Comparison of ENCODE assay signal across 20 cellular contexts in genomic region chr4:145315828-145316227, GRCh38.
DNase-seq lines count a peak whose midpoint lies in the region; ATAC-seq and TF ChIP-seq lines count a peak whose summit lies in the region.
"Had no signal": no experiment of that assay in that cellular context is flagged by ENCODE, and none has a peak within 500 bp of the region (broad histone marks: within the 10 kb centered on the region; RNA-seq: fewer than 3 reads in every experiment).

No MANE protein-coding gene starts in this region.

- H3K4me3 ChIP-seq in AG10803 (ENCODE audit: low read length) = no peak overlapping the region
- no peak overlapping the region for H3K4me3 ChIP-seq in HFF-Myc (replicated peaks; ENCODE audit: low read depth, low read length)
- H3K4me3 ChIP-seq in foreskin fibroblast (ENCODE audit: low read depth in 1 of 2, low read length in 2 of 2) = no peak overlapping the region
- H3K4me3 ChIP-seq in lower lobe of right lung = no peak overlapping the region
- H3K4me3 ChIP-seq in transverse colon = no peak overlapping the region
- H3K4me3 ChIP-seq: HAP-1, SJCRH30 had no signal

- DNase-seq in AG10803 (ENCODE audit: low read depth) = peak; percentile 98
- peak; percentile 93 for DNase-seq in HFF-Myc (ENCODE audit: extremely low read depth, low read depth)
- DNase-seq in dedifferentiated amniotic fluid mesenchymal stem cell (ENCODE audit: extremely low spot score) = peak; percentile 64
- peak; percentile 74 to 89 for DNase-seq in foreskin fibroblast
- no peak for DNase-seq in lower lobe of right lung
- DNase-seq in Kasumi-1 (lab: John Stamatoyannopoulos, UW) = no peak
- DNase-seq in transverse colon = no peak
- DNase-seq: ACHN, DMS 273 treated with DMSO at 0.1 percent for 48 hours, EL, KG1, NCI-H1436 treated with DMSO at 0.1 percent for 48 hours, NCI-H2029 treated with DMSO at 0.1 percent for 48 hours, NCI-H510A, NCI-H774, PC-3, SJCRH30, T-cell had no signal

- no peak for TF ChIP-seq EP300 in transverse colon (IDR thresholded peaks at IDR 0.05; ENCODE audit: low read depth)

- TF ChIP-seq CTCF in AG10803 (conservative IDR thresholded peaks at IDR 0.05; ENCODE audit: low read length) (no peak), HFF-Myc (IDR thresholded peaks at IDR 0.05; ENCODE audit: low read depth, low read length, missing control alignments) (no peak), foreskin fibroblast (IDR thresholded peaks at IDR 0.05; ENCODE audit: low read depth, low read length) (no peak), lower lobe of right lung (IDR thresholded peaks at IDR 0.05) (no peak), transverse colon (IDR thresholded peaks at IDR 0.05) (no peak)

- H3K27me3 ChIP-seq in lower lobe of right lung (ENCODE audit: low read depth) (no peaks in the 10 kb centered on the region), transverse colon (no peaks in the 10 kb centered on the region)
- H3K27me3 ChIP-seq: SJCRH30 had no signal

- intact Hi-C loops in lower lobe of right lung (cut with DNase I) = no loop called here
- intact Hi-C loops in transverse colon (cut with DNase I; ENCODE audit: low total_unique reads) = no loop called here

- H3K27ac ChIP-seq in lower lobe of right lung = no peak overlapping the region
- H3K27ac ChIP-seq in transverse colon = no peak overlapping the region
- H3K27ac ChIP-seq: SJCRH30 had no signal

- H3K4me1 ChIP-seq in lower lobe of right lung (no peaks in the 10 kb centered on the region), transverse colon (peaks cover 0 to 7% (median 0%) of the 10 kb centered on the region in 4 donors)
- H3K4me1 ChIP-seq: HAP-1, SJCRH30 had no signal

- H3K9me3 ChIP-seq in lower lobe of right lung = peaks cover 5% of the 10 kb centered on the region
- H3K9me3 ChIP-seq in transverse colon = no peaks in the 10 kb centered on the region
- H3K9me3 ChIP-seq: HAP-1, SJCRH30 had no signal

- ATAC-seq in lower lobe of right lung = no peak
- ATAC-seq: HepG2, PC-3, T-cell had no signal

- in situ Hi-C loops in transverse colon (cut with MboI; ENCODE audit: low pct_ligation_motif_present in 1 of 4, low pct_unique_long_range_greater_than_20kb in 1 of 4, low sequenced_read_pairs in 3 of 4) = no loop called here

- H3K36me3 ChIP-seq in lower lobe of right lung (no peaks in the 10 kb centered on the region), transverse colon (no peaks in the 10 kb centered on the region)
- H3K36me3 ChIP-seq: HAP-1, SJCRH30 had no signal

- TF ChIP-seq POLR2A in transverse colon (IDR thresholded peaks at IDR 0.05) = no peak

Comparison
In these comparisons a context has a peak if more than half of its experiments do, and no peak if none do; other contexts are left out.
1. DNase-seq: peak in AG10803 (single experiment), HFF-Myc (single experiment), dedifferentiated amniotic fluid mesenchymal stem cell (single experiment) and foreskin fibroblast (2 of 2); none in lower lobe of right lung (single experiment), Kasumi-1 (0 of 2) and transverse colon (single experiment).